15 cellular contexts compared by ENCODE assay signal in the genomic region with DNA sequence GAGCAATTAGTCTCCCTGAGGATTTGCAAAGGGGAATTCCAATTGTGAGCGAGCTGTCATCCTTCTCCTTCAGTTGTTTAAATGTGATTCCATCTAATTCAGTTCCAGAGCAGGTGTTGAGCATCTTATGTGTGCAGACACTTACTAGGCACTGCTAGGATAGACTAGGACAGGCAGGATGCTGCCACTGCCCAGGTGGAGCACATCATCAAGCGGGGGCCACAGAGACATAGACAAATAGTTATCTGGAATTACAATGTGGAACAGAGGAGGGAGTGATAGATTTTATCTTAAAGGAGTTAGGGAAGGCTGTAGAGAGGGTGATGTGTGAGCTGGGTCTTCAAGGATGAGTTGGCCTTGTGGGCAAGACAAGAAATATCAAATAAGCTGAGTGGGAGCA. TPM values are rescaled to one million over a fixed set of nuclear protein-coding genes. Genes with fewer than 3 reads are reported as not detected.
A peak's percentile ranks its signal among the peaks of the same experiment; 100 is the strongest.
DNase-seq lines count a peak whose midpoint lies in the region; ATAC-seq, FAIRE-seq and TF ChIP-seq lines count a peak whose summit lies in the region.
"Had no signal": no experiment of that assay in that cellular context is flagged by ENCODE, and none has a peak within 500 bp of the region (broad histone marks: within the 10 kb centered on the region; RNA-seq: fewer than 3 reads in every experiment).

No MANE protein-coding gene starts in this region.

- peak overlapping the region; percentile 96 for H3K27ac Mint-ChIP-seq in activated T-cell treated with anti-CD3 and anti-CD28 coated beads, Interleukin-2, amount 50 U/mL, for 24 hours

- TF ChIP-seq POLR2A in spleen (IDR thresholded peaks at IDR 0.05) = no peak

- no peak for FAIRE-seq in pancreas (lab: Jason Lieb, UNC)
- FAIRE-seq: endometrium had no signal

- H3K27me3 Mint-ChIP-seq in activated T-cell treated with anti-CD3 and anti-CD28 coated beads, Interleukin-2, amount 50 U/mL, for 24 hours = no peaks in the 10 kb centered on the region
- H3K27me3 Mint-ChIP-seq: brain had no signal

- TF ChIP-seq CTCF in spleen (IDR thresholded peaks at IDR 0.05 in 8 of 11, conservative IDR thresholded peaks at IDR 0.05 in 3 of 11) (no peak), pancreas (IDR thresholded peaks at IDR 0.05) (no peak)

- intact Hi-C loops in spleen (cut with DNase I; ENCODE audit: low total_unique reads) (no loop called here), pancreas (cut with DNase I) (no loop called here)

- no peaks in the 10 kb centered on the region for H3K9me3 Mint-ChIP-seq in activated T-cell treated with anti-CD3 and anti-CD28 coated beads, Interleukin-2, amount 50 U/mL, for 24 hours

- H3K4me3 ChIP-seq in effector memory CD4-positive, alpha-beta T cell (ENCODE audit: insufficient read depth, low read depth, low read length, poor library complexity, severe bottlenecking) = no peak overlapping the region
- H3K4me3 ChIP-seq in spleen (no peak overlapping the region), pancreas (no peak overlapping the region)
- H3K4me3 ChIP-seq: heart right ventricle, left ventricle myocardium inferior had no signal

- DNase-seq in activated T-cell treated with anti-CD3 and anti-CD28 coated beads, Interleukin-2, amount 50 U/mL, for 24 hours = peak; percentile 51
- no peak for DNase-seq in activated T-cell treated with anti-CD3 and anti-CD28 coated beads, Interleukin-2, amount 50 U/mL, for 1 hour
- peak; percentile 9 for DNase-seq in SK-N-DZ (ENCODE audit: low spot score)
- no peak for DNase-seq in effector memory CD4-positive, alpha-beta T cell
- DNase-seq in spleen = no peak
- DNase-seq in NCI-H1436 treated with DMSO at 0.1 percent for 48 hours (lab: John Stamatoyannopoulos, UW) = no peak
- DNase-seq in pancreas = no peak
- DNase-seq: DMS79, heart right ventricle, left ventricle myocardium inferior, NCI-H345 had no signal

- H3K36me3 Mint-ChIP-seq in activated T-cell treated with anti-CD3 and anti-CD28 coated beads, Interleukin-2, amount 50 U/mL, for 24 hours (ENCODE audit: low read depth) = no peaks in the 10 kb centered on the region
- H3K36me3 Mint-ChIP-seq: brain had no signal

- no peaks in the 10 kb centered on the region for H3K27me3 ChIP-seq in effector memory CD4-positive, alpha-beta T cell (replicated peaks; ENCODE audit: control insufficient read depth, insufficient read depth, low read length, poor library complexity, severe bottlenecking)
- no peaks in the 10 kb centered on the region for H3K27me3 ChIP-seq in spleen (replicated peaks in 1 of 7)
- H3K27me3 ChIP-seq in pancreas = no peaks in the 10 kb centered on the region
- H3K27me3 ChIP-seq: heart right ventricle had no signal

- peaks cover 60% of the 10 kb centered on the region for H3K4me1 ChIP-seq in effector memory CD4-positive, alpha-beta T cell (ENCODE audit: control insufficient read depth, insufficient read depth, low read length, poor library complexity, severe bottlenecking)
- H3K4me1 ChIP-seq in spleen (peaks cover 13 to 77% (median 47%) of the 10 kb centered on the region in 6 donors), pancreas (no peaks in the 10 kb centered on the region)
- H3K4me1 ChIP-seq: parathyroid adenoma had no signal

- H3K9me3 ChIP-seq in effector memory CD4-positive, alpha-beta T cell (ENCODE audit: control insufficient read depth, low read length) = no peaks in the 10 kb centered on the region
- H3K9me3 ChIP-seq in spleen (no peaks in the 10 kb centered on the region), pancreas (no peaks in the 10 kb centered on the region)
- H3K9me3 ChIP-seq: heart right ventricle, left ventricle myocardium inferior had no signal

- H3K27ac ChIP-seq in effector memory CD4-positive, alpha-beta T cell (ENCODE audit: insufficient read depth, low read length, poor library complexity, severe bottlenecking) = peak overlapping the region; percentile 57
- H3K27ac ChIP-seq in spleen (peak overlapping the region in 7 of 8 donors; percentile 17 to 89 (median 70)), pancreas (no peak overlapping the region)
- H3K27ac ChIP-seq: left ventricle myocardium inferior, parathyroid adenoma had no signal

- peaks cover 89% of the 10 kb centered on the region for H3K4me1 Mint-ChIP-seq in activated T-cell treated with anti-CD3 and anti-CD28 coated beads, Interleukin-2, amount 50 U/mL, for 24 hours (ENCODE audit: low read depth)

- ATAC-seq in GM21576 (IDR thresholded peaks at IDR 0.05; ENCODE audit: unreplicated experiment) (no peak), pancreas (no peak)

- WGBS in spleen, 5 donors = 83 to 92% (median 90%) methylated on average over 2 of the region's 2 CpGs
- WGBS in pancreas, 2 donors = 91 to 95% methylated on average over 2 of the region's 2 CpGs

- H3K36me3 ChIP-seq in effector memory CD4-positive, alpha-beta T cell (ENCODE audit: control insufficient read depth, insufficient read depth, low read length) = no peaks in the 10 kb centered on the region
- H3K36me3 ChIP-seq in spleen = no peaks in the 10 kb centered on the region
- no peaks in the 10 kb centered on the region for H3K36me3 ChIP-seq in pancreas
- H3K36me3 ChIP-seq: heart right ventricle, left ventricle myocardium inferior had no signal

- peak overlapping the region; percentile 37 for H3K4me3 Mint-ChIP-seq in activated T-cell treated with anti-CD3 and anti-CD28 coated beads, Interleukin-2, amount 50 U/mL, for 24 hours
- H3K4me3 Mint-ChIP-seq: brain had no signal

RNA-seq across cellular contexts. Expression of a gene that starts 55.9 kb away (rescaled TPM):
- polyA plus RNA-seq in SK-N-DZ (2014; cell fraction: cytosol; rRNA removed) = 50.6 and 54.7 TPM in 2 replicates
- 51.4 and 71.3 TPM in 2 replicates for polyA plus RNA-seq in SK-N-DZ (2014; cell fraction: nucleus; rRNA removed)
- total RNA-seq in spleen (10 to 100 TPM in 6 of 7 donors, 1 to 10 TPM in 1; 8.0 to 25.3 (median 12.5) TPM), pancreas (1 to 10 TPM in 2 of 6 donors, under 1 TPM in 4; 0.56 to 2.4 (median 0.92) TPM)
- polyA plus RNA-seq in spleen (1 to 10 TPM; 3.8 to 6.4 (median 3.8) TPM), pancreas (1 to 10 TPM in 1 of 2 donors, under 1 TPM in 1; 0.87 to 1.4 TPM)

Comparison
In these comparisons a context has a peak if more than half of its experiments do, and no peak if none do; other contexts are left out.
1. DNase-seq: peak in activated T-cell treated with anti-CD3 and anti-CD28 coated beads, Interleukin-2, amount 50 U/mL, for 24 hours (single experiment) and SK-N-DZ (single experiment); none in activated T-cell treated with anti-CD3 and anti-CD28 coated beads, Interleukin-2, amount 50 U/mL, for 1 hour (single experiment), effector memory CD4-positive, alpha-beta T cell (0 of 3), spleen (single experiment), NCI-H1436 treated with DMSO at 0.1 percent for 48 hours (single experiment) and pancreas (0 of 6).
2. H3K27ac ChIP-seq: peak in effector memory CD4-positive, alpha-beta T cell (single experiment) and spleen (7 of 8); none in pancreas (0 of 4).